In genomic region chr2:152335851-152336102, GRCh38 we compare ENCODE assay signal across 8 cellular contexts. TPM values are rescaled to one million over a fixed set of nuclear protein-coding genes. Genes with fewer than 3 reads are reported as not detected.
DNase-seq lines count a peak whose midpoint lies in the region; ATAC-seq, FAIRE-seq and TF ChIP-seq lines count a peak whose summit lies in the region.

No MANE protein-coding gene starts in this region.

- CTCF ChIA-PET in A549 (lab: Yijun Ruan, JAX): interaction anchor here (0.6 to 2.9 kb wide), 6 partner anchors 8 to 300 kb away, joined by 3 to 13 read pairs (median 3); no protein-coding TSS in a partner anchor

- 2% methylated on average over 11 of the region's 17 CpGs for WGBS in A549 (ENCODE audit: missing lambda C conversion rate)

- POLR2A ChIA-PET in A549 (lab: Yijun Ruan, JAX): interaction anchor here (0.7 to 2.4 kb wide), 6 partner anchors 28 to 150 kb away, joined by 3 to 10 read pairs (median 4); no protein-coding TSS in a partner anchor

- ATAC-seq in A549 (peak; percentile 39 to 46), GM19395 (IDR thresholded peaks at IDR 0.05; ENCODE audit: unreplicated experiment) (peak; percentile 23), HG03442 (IDR thresholded peaks at IDR 0.05; ENCODE audit: unreplicated experiment) (no peak)

- FAIRE-seq in A549 (lab: Jason Lieb, UNC): no peak

- no peaks in the 10 kb centered on the region for H3K9me3 ChIP-seq in A549
- H3K9me3 ChIP-seq in effector memory CD4-positive, alpha-beta T cell (ENCODE audit: control insufficient read depth, low read length): no peaks in the 10 kb centered on the region
- no peaks in the 10 kb centered on the region for H3K9me3 ChIP-seq in mucosa of rectum (ENCODE audit: control insufficient read depth in 2 of 2, low read length in 2 of 2)

- H3K27ac ChIP-seq in A549 (peak overlapping the region; percentile 91 to 94), mucosa of rectum (ENCODE audit: low read depth in 2 of 2, low read length in 2 of 2) (peak overlapping the region; percentile 78 to 81)
- no peak overlapping the region for H3K27ac ChIP-seq in effector memory CD4-positive, alpha-beta T cell (ENCODE audit: insufficient read depth, low read length, poor library complexity, severe bottlenecking)

- H3K4me3 ChIP-seq in A549 (peak overlapping the region; percentile 98), mucosa of rectum (ENCODE audit: low read length in 2 of 2) (peak overlapping the region; percentile 76 to 80)
- peak overlapping the region; percentile 40 for H3K4me3 ChIP-seq in effector memory CD4-positive, alpha-beta T cell (ENCODE audit: insufficient read depth, low read depth, low read length, poor library complexity, severe bottlenecking)

- TF ChIP-seq EP300 in A549 (IDR thresholded peaks at IDR 0.05): no peak

- no peaks in the 10 kb centered on the region for H3K36me3 ChIP-seq in effector memory CD4-positive, alpha-beta T cell (ENCODE audit: control insufficient read depth, insufficient read depth, low read length)
- H3K36me3 ChIP-seq in mucosa of rectum (ENCODE audit: control insufficient read depth in 2 of 2, insufficient read depth in 2 of 2, low read length in 2 of 2): no peaks in the 10 kb centered on the region

- peak overlapping the region; percentile 80 for H3K4me2 ChIP-seq in A549

- no peak for TF ChIP-seq CTCF in A549 (IDR thresholded peaks at IDR 0.05)

- DNase-seq in A549 (ENCODE audit: low read depth in 1 of 2, low spot score in 1 of 2): peak in 1 of 2 experiments; percentile 24
- DNase-seq in NCI-H345 (lab: John Stamatoyannopoulos, UW): peak; percentile 41
- no peak for DNase-seq in effector memory CD4-positive, alpha-beta T cell
- no peak for DNase-seq in NCI-H524 (lab: John Stamatoyannopoulos, UW)
- no peak for DNase-seq in NCI-H510A treated with DMSO at 0.1 percent for 48 hours (lab: John Stamatoyannopoulos, UW)

- no peak for TF ChIP-seq POLR2A in A549 (IDR thresholded peaks at IDR 0.05; ENCODE audit: low read length)

- TF ChIP-seq RAD21 in A549 (conservative IDR thresholded peaks at IDR 0.05 in 1 of 2, IDR thresholded peaks at IDR 0.05 in 1 of 2): no peak

- H3K27me3 ChIP-seq in effector memory CD4-positive, alpha-beta T cell (replicated peaks; ENCODE audit: control insufficient read depth, insufficient read depth, low read length, poor library complexity, severe bottlenecking): peaks cover 17% of the 10 kb centered on the region
- H3K27me3 ChIP-seq in mucosa of rectum (ENCODE audit: control insufficient read depth in 2 of 2, insufficient read depth in 2 of 2, low read length in 2 of 2): no peaks in the 10 kb centered on the region

- H3K4me1 ChIP-seq in A549 (peaks cover 39% of the 10 kb centered on the region), mucosa of rectum (ENCODE audit: control insufficient read depth in 2 of 2, insufficient read depth in 2 of 2, low read length in 2 of 2) (peaks cover 7 to 9% of the 10 kb centered on the region in 2 donors)
- H3K4me1 ChIP-seq in effector memory CD4-positive, alpha-beta T cell (ENCODE audit: control insufficient read depth, insufficient read depth, low read length, poor library complexity, severe bottlenecking): peaks cover 4% of the 10 kb centered on the region

- H3K9ac ChIP-seq in mucosa of rectum (ENCODE audit: low read depth in 1 of 2, low read length in 2 of 2): peak overlapping the region; percentile 60 to 78

TF ChIP-seq in A549, 52 proteins besides CTCF, POLR2A, EP300 and RAD21:
- TF ChIP-seq USF2 (IDR thresholded peaks at IDR 0.05) (no peak), MAFK (IDR thresholded peaks at IDR 0.05; ENCODE audit: partially characterized antibody) (no peak), FOSL2 (IDR thresholded peaks at IDR 0.05) (no peak), FOSL2 (CRISPR knock-in tag; IDR thresholded peaks at IDR 0.05) (no peak), PHF8 (IDR thresholded peaks at IDR 0.05; ENCODE audit: borderline replicate concordance, low read depth) (no peak), RARB (CRISPR knock-in tag; IDR thresholded peaks at IDR 0.05) (no peak), NPAS2 (CRISPR knock-in tag; IDR thresholded peaks at IDR 0.05; ENCODE audit: borderline replicate concordance) (no peak)

RNA-seq across cellular contexts. Expression of gene FMNL2, which starts 0.8 kb away (rescaled TPM):
- polyA plus RNA-seq in A549 (2011; rRNA removed): 33.9 and 36.5 TPM in 2 replicates
- polyA plus RNA-seq in A549 (2012; cell fraction: cytosol; rRNA removed): 8.9 and 10.5 TPM in 2 replicates
- 7.2 and 11.8 TPM in 2 replicates for polyA plus RNA-seq in A549 (2012; cell fraction: nucleus; rRNA removed)
- polyA plus RNA-seq in A549 (2017; fragmentation: RNase III; extraction: RNeasy Plus Mini Kit Qiagen cat#74134 plus additional on column Dnase treatment): 23.0 to 27.9 TPM (median 24.6 TPM) in 3 replicates
- polyA minus RNA-seq in A549 (2011; rRNA and poly(A)+ RNA removed): 9.3 and 11.1 TPM in 2 replicates

Comparison
In these comparisons a context has a peak if more than half of its experiments do, and no peak if none do; other contexts are left out.
1. H3K4me3 ChIP-seq: peak in every context shown above with its lines; median percentile 98 in A549; 78 in mucosa of rectum; 40 in effector memory CD4-positive, alpha-beta T cell.